Comparison of ENCODE assay signal across 8 cellular contexts in the genomic region with DNA sequence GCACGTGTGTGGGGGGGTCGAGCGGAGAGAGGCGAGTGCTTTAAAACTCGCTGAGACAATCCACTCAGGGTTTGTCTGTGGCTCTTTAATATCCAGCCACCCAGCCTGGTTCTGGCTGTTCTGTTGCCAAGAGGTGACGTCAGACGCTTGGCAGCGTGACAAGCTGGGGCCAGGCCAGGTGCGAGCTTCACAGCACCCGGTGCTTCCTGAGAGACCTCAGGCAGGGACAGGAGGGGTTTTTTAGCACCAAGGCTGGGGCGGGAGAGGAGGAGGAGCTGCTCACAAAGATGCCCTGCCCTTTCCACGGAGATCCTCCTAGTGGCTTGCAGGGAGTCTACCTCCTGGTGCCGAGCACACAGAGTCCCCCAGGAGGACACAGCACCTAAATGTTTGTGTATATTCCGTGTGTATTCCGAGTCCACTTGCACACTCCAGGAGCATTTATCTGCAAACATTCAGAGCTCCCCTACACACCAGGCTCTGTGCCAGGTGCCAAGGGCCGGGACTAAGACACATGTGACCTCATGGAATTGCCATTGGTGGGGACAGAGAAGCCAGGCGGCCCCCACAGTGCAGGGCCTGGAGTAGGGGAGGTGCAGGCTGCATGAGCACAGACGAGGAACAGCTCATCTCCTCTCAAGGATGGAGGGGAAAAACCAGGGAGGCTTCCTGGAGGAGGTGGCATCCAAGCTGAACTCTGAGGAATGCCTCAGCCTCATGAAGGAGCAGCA.
DNase-seq lines count a peak whose midpoint lies in the region; ATAC-seq and TF ChIP-seq lines count a peak whose summit lies in the region.

No MANE protein-coding gene starts in this region.

- POLR2A ChIA-PET in SK-N-SH (lab: Yijun Ruan, JAX) = interaction anchor here (1.0 kb wide), 1 partner anchor 9 kb away, joined by 3 read pairs; no protein-coding TSS in a partner anchor

- H3K9me3 ChIP-seq in Karpas-422 (ENCODE audit: low read length) (no peaks in the 10 kb centered on the region), SK-N-SH (no peaks in the 10 kb centered on the region), esophagus squamous epithelium (no peaks in the 10 kb centered on the region)

- WGBS in SK-N-SH (ENCODE audit: low lambda C conversion rate) = 5% methylated on average over 12 of the region's 18 CpGs
- 8 to 13% methylated on average over 4 to 10 of the region's 18 CpGs for WGBS in esophagus squamous epithelium, 2 donors

- no peak for TF ChIP-seq EP300 in SK-N-SH (IDR thresholded peaks at IDR 0.05; ENCODE audit: borderline replicate concordance in 1 of 2, low read depth in 1 of 2, low read length in 1 of 2)

- no peak overlapping the region for H2AFZ ChIP-seq in Karpas-422 (ENCODE audit: low read length)
- H2AFZ ChIP-seq in SK-N-SH (ENCODE audit: low read depth) = no peak overlapping the region

- H3K27me3 ChIP-seq in Karpas-422 (ENCODE audit: low read length) = no peaks in the 10 kb centered on the region
- H3K27me3 ChIP-seq in SK-N-SH (ENCODE audit: insufficient read depth) = no peaks in the 10 kb centered on the region
- peaks cover 0 to 79% (median 0%) of the 10 kb centered on the region in 4 donors for H3K27me3 ChIP-seq in esophagus squamous epithelium

- H3K79me2 ChIP-seq in Karpas-422 (ENCODE audit: low read length) = no peaks in the 10 kb centered on the region
- no peaks in the 10 kb centered on the region for H3K79me2 ChIP-seq in SK-N-SH (ENCODE audit: insufficient read depth)

- no peaks in the 10 kb centered on the region for H3K4me1 ChIP-seq in Karpas-422 (ENCODE audit: low read length)
- H3K4me1 ChIP-seq in SK-N-SH (ENCODE audit: control insufficient read depth in 1 of 2, insufficient read depth in 2 of 2, low read depth in 1 of 2, low read length in 1 of 2) = peaks cover 0 to 23% of the 10 kb centered on the region in 2 experiments; a peak in 1 of 4 replicates
- peaks cover 0 to 15% (median 9%) of the 10 kb centered on the region in 3 donors for H3K4me1 ChIP-seq in esophagus squamous epithelium

- H3K9ac ChIP-seq in Karpas-422 (ENCODE audit: low read length) (no peak overlapping the region), SK-N-SH (no peak overlapping the region)

- H3K9me2 ChIP-seq in Karpas-422 (replicated peaks; ENCODE audit: insufficient read depth, low read length) (no peaks in the 10 kb centered on the region), SK-N-SH (no peaks in the 10 kb centered on the region)

- TF ChIP-seq CTCF in SK-N-SH (IDR thresholded peaks at IDR 0.05) (no peak), esophagus squamous epithelium (IDR thresholded peaks at IDR 0.05) (no peak)

- TF ChIP-seq RAD21 in SK-N-SH (IDR thresholded peaks at IDR 0.05; ENCODE audit: low read length) = no peak

- no peaks in the 10 kb centered on the region for H4K20me1 ChIP-seq in Karpas-422 (ENCODE audit: insufficient read depth, low read depth, low read length)
- no peaks in the 10 kb centered on the region for H4K20me1 ChIP-seq in SK-N-SH (ENCODE audit: insufficient read depth)

- H3K4me3 ChIP-seq in Karpas-422 (ENCODE audit: low read length) (no peak overlapping the region), SK-N-SH (ENCODE audit: low read depth in 2 of 2, low read length in 1 of 2) (no peak overlapping the region), esophagus squamous epithelium (no peak overlapping the region)

- H3K4me2 ChIP-seq in Karpas-422 (ENCODE audit: low read depth, low read length, poor library complexity, severe bottlenecking) (no peak overlapping the region), SK-N-SH (no peak overlapping the region)

- no peaks in the 10 kb centered on the region for H3F3A ChIP-seq in SK-N-SH (replicated peaks; ENCODE audit: insufficient read depth)

- intact Hi-C loops in esophagus squamous epithelium (cut with DNase I) = no loop called here

- H3K36me3 ChIP-seq in Karpas-422 (ENCODE audit: insufficient read depth, low read length) (no peaks in the 10 kb centered on the region), SK-N-SH (replicated peaks in 1 of 2; ENCODE audit: control insufficient read depth in 1 of 2, insufficient read depth in 2 of 2, low read length in 1 of 2) (no peaks in the 10 kb centered on the region), esophagus squamous epithelium (no peaks in the 10 kb centered on the region)

- no peak overlapping the region for H3K27ac ChIP-seq in Karpas-422 (ENCODE audit: low read length)
- H3K27ac ChIP-seq in SK-N-SH (ENCODE audit: low read depth in 2 of 2, low read length in 1 of 2) = peak overlapping the region in 1 of 2 experiments; percentile 78; a peak in 2 of 4 replicates
- H3K27ac ChIP-seq in esophagus squamous epithelium = no peak overlapping the region

- CTCF ChIA-PET in SK-N-SH (lab: Yijun Ruan, JAX) = interaction anchor here (0.6 to 1.6 kb wide), 8 partner anchors 10 to 196 kb away, joined by 3 to 8 read pairs (median 4); no protein-coding TSS in a partner anchor

- TF ChIP-seq POLR2A in esophagus squamous epithelium (IDR thresholded peaks at IDR 0.05) = no peak

- DNase-seq in Ammon's horn (ENCODE audit: low spot score) (peak; percentile 71), Karpas-422 (peak; percentile 68), SK-N-SH (peak; percentile 89), inferior parietal cortex (ENCODE audit: extremely low spot score) (peak; percentile 68), esophagus squamous epithelium (lab: John Stamatoyannopoulos, UW) (no peak), foreskin melanocyte (no peak)

- ATAC-seq in HG03354 (IDR thresholded peaks at IDR 0.05; ENCODE audit: poor library complexity, severe bottlenecking, unreplicated experiment) (no peak), GM21737 (IDR thresholded peaks at IDR 0.05; ENCODE audit: unreplicated experiment) (no peak)

TF ChIP-seq in SK-N-SH, 30 proteins besides CTCF, POLR2A, EP300 and RAD21:
- TF ChIP-seq, protein P1, sequence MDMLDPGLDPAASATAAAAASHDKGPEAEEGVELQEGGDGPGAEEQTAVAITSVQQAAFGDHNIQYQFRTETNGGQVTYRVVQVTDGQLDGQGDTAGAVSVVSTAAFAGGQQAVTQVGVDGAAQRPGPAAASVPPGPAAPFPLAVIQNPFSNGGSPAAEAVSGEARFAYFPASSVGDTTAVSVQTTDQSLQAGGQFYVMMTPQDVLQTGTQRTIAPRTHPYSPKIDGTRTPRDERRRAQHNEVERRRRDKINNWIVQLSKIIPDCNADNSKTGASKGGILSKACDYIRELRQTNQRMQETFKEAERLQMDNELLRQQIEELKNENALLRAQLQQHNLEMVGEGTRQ (IDR thresholded peaks at IDR 0.05; ENCODE audit: borderline replicate concordance, low read depth, low read length) = no peak
- peak; percentile 25; the same call in 1 of the 2 replicates for TF ChIP-seq FOXJ3 (CRISPR knock-in tag; IDR thresholded peaks at IDR 0.05)
- TF ChIP-seq NFIC (IDR thresholded peaks at IDR 0.05; ENCODE audit: borderline replicate concordance) = 0 out of 2 replicates have a peak, but pooled peaks have one; percentile 7

Comparison
In these comparisons a context has a peak if more than half of its experiments do, and no peak if none do; other contexts are left out.
1. DNase-seq: peak in Ammon's horn (single experiment), Karpas-422 (single experiment), SK-N-SH (single experiment) and inferior parietal cortex (single experiment); none in esophagus squamous epithelium (single experiment) and foreskin melanocyte (single experiment).